In the genomic region with DNA sequence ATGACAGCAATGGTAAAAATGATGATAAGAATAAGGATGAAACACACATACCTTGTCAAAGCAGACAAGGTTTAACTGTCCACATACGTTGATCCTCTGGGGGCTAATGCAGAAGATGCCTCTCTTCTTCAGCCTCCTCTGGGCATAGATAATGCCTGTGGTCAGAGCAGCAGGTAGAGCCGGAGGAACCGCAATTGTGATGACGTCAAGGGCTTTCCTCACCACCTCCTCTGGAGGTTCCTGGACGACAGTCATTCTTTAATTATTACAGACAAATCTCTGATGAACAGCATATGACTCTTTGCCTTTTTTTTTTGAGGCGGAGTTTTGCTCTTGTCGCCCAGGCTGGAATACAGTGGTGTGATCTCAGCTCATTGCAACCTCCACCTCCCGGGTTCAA, we compare ENCODE assay signal across 23 cellular contexts.
"Had no signal": no experiment of that assay in that cellular context is flagged by ENCODE, and none has a peak within 500 bp of the region (broad histone marks: within the 10 kb centered on the region; RNA-seq: fewer than 3 reads in every experiment).

No MANE protein-coding gene starts in this region.

- H3K27me3 ChIP-seq: dorsolateral prefrontal cortex, esophagus squamous epithelium, gastrocnemius medialis, heart right ventricle, left lung had no signal

- DNase-seq: dermis blood vessel endothelial cell; dorsolateral prefrontal cortex; effector CD4-positive, alpha-beta T cell; effector memory CD4-positive, alpha-beta T cell; esophagus squamous epithelium; foreskin fibroblast; foreskin melanocyte; gastrocnemius medialis; glutamatergic neuron; head of caudate nucleus; heart right ventricle; hippocampal formation; left cardiac atrium; left lung; left ventricle myocardium superior; lower lobe of right lung; mesenchymal stem cell had no signal

- FAIRE-seq: endothelial cell of umbilical vein, islet of Langerhans, keratinocyte had no signal

- H3K4me3 ChIP-seq: coronary artery, dorsolateral prefrontal cortex, esophagus squamous epithelium, gastrocnemius medialis, heart right ventricle, left lung, lower lobe of right lung, mucosa of descending colon had no signal

- H3K36me3 Mint-ChIP-seq: mesothelial cell of epicardium had no signal

- H3K27ac Mint-ChIP-seq: mesothelial cell of epicardium had no signal

- ATAC-seq: gastrocnemius medialis, heart right ventricle, left cardiac atrium, left lung, left ventricle myocardium superior, lower lobe of right lung had no signal

- H3K27ac ChIP-seq: coronary artery, dorsolateral prefrontal cortex, esophagus squamous epithelium, gastrocnemius medialis, heart right ventricle, left lung, lower lobe of right lung had no signal

- H3K4me1 ChIP-seq: esophagus squamous epithelium had no signal

- H3K36me3 ChIP-seq: gastrocnemius medialis, heart right ventricle, left lung had no signal

- H3K9me3 ChIP-seq: esophagus squamous epithelium, gastrocnemius medialis, heart right ventricle, left lung, lower lobe of right lung, mucosa of descending colon had no signal

- H3K4me3 Mint-ChIP-seq: mesothelial cell of epicardium had no signal

- H3K4me1 Mint-ChIP-seq: mesothelial cell of epicardium had no signal
